ENCODE assay signal across 9 cellular contexts in genomic region chr14:49895480-49895879, GRCh38. TPM values are rescaled to one million over a fixed set of nuclear protein-coding genes. Genes with fewer than 3 reads are reported as not detected.
DNase-seq lines count a peak whose midpoint lies in the region; ATAC-seq and TF ChIP-seq lines count a peak whose summit lies in the region.
"Had no signal": no experiment of that assay in that cellular context is flagged by ENCODE, and none has a peak within 500 bp of the region (broad histone marks: within the 10 kb centered on the region; RNA-seq: fewer than 3 reads in every experiment).

No MANE protein-coding gene starts in this region.

- H3K27ac ChIP-seq in tibial artery (peak overlapping the region in 1 of 2 donors; percentile 95), adrenal gland (peak overlapping the region in 2 of 5 donors; percentile 2 to 99)

- peaks cover 34 to 59% of the 10 kb centered on the region in 2 donors for H3K36me3 Mint-ChIP-seq in activated T-cell treated with anti-CD3 and anti-CD28 coated beads, Interleukin-2, amount 50 U/mL, for 72 hours (ENCODE audit: insufficient read depth in 2 of 2)
- peaks cover 52% of the 10 kb centered on the region for H3K36me3 Mint-ChIP-seq in activated B cell treated with CpG ODN at 0.5 μM for 24 hours (ENCODE audit: low read depth)

- H3K9me3 ChIP-seq in tibial artery (no peaks in the 10 kb centered on the region), adrenal gland (replicated peaks in 1 of 3) (no peaks in the 10 kb centered on the region)

- no peak for DNase-seq in activated T-cell treated with anti-CD3 and anti-CD28 coated beads, Interleukin-2, amount 50 U/mL, for 72 hours
- no peak for DNase-seq in activated T-cell treated with anti-CD3 and anti-CD28 coated beads, Interleukin-2, amount 50 U/mL, for 1 hour
- DNase-seq in activated B cell treated with CpG ODN at 0.5 μM for 24 hours, result no peak
- peak; percentile 31 for DNase-seq in iris pigment epithelial cell (ENCODE audit: low read depth)
- no peak for DNase-seq in tibial artery
- no peak for DNase-seq in adrenal gland
- DNase-seq: activated CD8-positive, alpha-beta memory T cell treated with anti-CD3 and anti-CD28 coated beads for 24 hours had no signal

- peaks cover 50% of the 10 kb centered on the region for H3K4me1 Mint-ChIP-seq in activated T-cell treated with anti-CD3 and anti-CD28 coated beads, Interleukin-2, amount 50 U/mL, for 72 hours (ENCODE audit: low read depth)
- peaks cover 58% of the 10 kb centered on the region for H3K4me1 Mint-ChIP-seq in activated B cell treated with CpG ODN at 0.5 μM for 24 hours

- intact Hi-C loops in activated B cell treated with CpG ODN at 0.5 μM for 24 hours (cut with micrococcal nuclease) (loop anchor here (1.0 kb wide), 1 partner anchor 10 kb away; no protein-coding TSS in a partner anchor), tibial artery (cut with DNase I; ENCODE audit: low total_unique reads) (no loop called here), adrenal gland (cut with DNase I) (loop anchor here (10.0 kb wide), 1 partner anchor 109 kb away; no protein-coding TSS in a partner anchor)

- H3K27me3 Mint-ChIP-seq in activated T-cell treated with anti-CD3 and anti-CD28 coated beads, Interleukin-2, amount 50 U/mL, for 72 hours (ENCODE audit: low read depth), result no peaks in the 10 kb centered on the region
- no peaks in the 10 kb centered on the region for H3K27me3 Mint-ChIP-seq in activated B cell treated with CpG ODN at 0.5 μM for 24 hours

- CTCF ChIA-PET in activated B cell treated with CpG ODN at 0.5 μM for 24 hours (lab: Charles Lee), result interaction anchor here (1.0 to 1.8 kb wide), 5 partner anchors 33 to 209 kb away, joined by 3 to 7 read pairs (median 4); partner anchors contain the start of gene NEMF

- TF ChIP-seq CTCF in activated B cell treated with CpG ODN at 0.5 μM for 24 hours (IDR thresholded peaks at IDR 0.05) (no peak), tibial artery (IDR thresholded peaks at IDR 0.05) (no peak), adrenal gland (IDR thresholded peaks at IDR 0.05) (no peak)

- H3K4me3 Mint-ChIP-seq in activated T-cell treated with anti-CD3 and anti-CD28 coated beads, Interleukin-2, amount 50 U/mL, for 72 hours, result peak overlapping the region; percentile 93 to 97
- peak overlapping the region; percentile 96 for H3K4me3 Mint-ChIP-seq in activated B cell treated with CpG ODN at 0.5 μM for 24 hours

- no peaks in the 10 kb centered on the region for H3K9me3 Mint-ChIP-seq in activated T-cell treated with anti-CD3 and anti-CD28 coated beads, Interleukin-2, amount 50 U/mL, for 72 hours
- no peaks in the 10 kb centered on the region for H3K9me3 Mint-ChIP-seq in activated B cell treated with CpG ODN at 0.5 μM for 24 hours

- H3K27me3 ChIP-seq in tibial artery (no peaks in the 10 kb centered on the region), adrenal gland (no peaks in the 10 kb centered on the region)

- TF ChIP-seq POLR2A in adrenal gland (IDR thresholded peaks at IDR 0.05), result no peak

- ATAC-seq in activated T-cell treated with anti-CD3 and anti-CD28 coated beads, Interleukin-2, amount 50 U/mL, for 72 hours (replicated peaks in 1 of 2), result peak; percentile 14 to 18
- no peak for ATAC-seq in activated B cell treated with CpG ODN at 0.5 μM for 24 hours (ENCODE audit: low read depth)
- no peak for ATAC-seq in GM21515 (IDR thresholded peaks at IDR 0.05; ENCODE audit: unreplicated experiment)
- no peak for ATAC-seq in HG03378 (IDR thresholded peaks at IDR 0.05; ENCODE audit: unreplicated experiment)

- H3K27ac Mint-ChIP-seq in activated T-cell treated with anti-CD3 and anti-CD28 coated beads, Interleukin-2, amount 50 U/mL, for 72 hours, result peak overlapping the region; percentile 100
- peak overlapping the region; percentile 81 for H3K27ac Mint-ChIP-seq in activated B cell treated with CpG ODN at 0.5 μM for 24 hours

- peaks cover 0 to 64% (median 30%) of the 10 kb centered on the region in 4 donors for H3K4me1 ChIP-seq in tibial artery
- H3K4me1 ChIP-seq in adrenal gland (replicated peaks in 1 of 2), result peaks cover 33 to 51% of the 10 kb centered on the region in 2 donors

- peak overlapping the region; percentile 84 to 93 for H3K4me3 ChIP-seq in tibial artery
- peak overlapping the region in 2 of 4 donors; percentile 30 to 75 for H3K4me3 ChIP-seq in adrenal gland

- H3K36me3 ChIP-seq in tibial artery, result peaks cover 0 to 18% (median 4%) of the 10 kb centered on the region in 3 donors
- H3K36me3 ChIP-seq in adrenal gland (replicated peaks in 1 of 2), result peaks cover 0 to 4% of the 10 kb centered on the region in 2 donors

- POLR2A ChIA-PET in activated B cell treated with CpG ODN at 0.5 μM for 24 hours (lab: Charles Lee), result interaction anchor here (0.6 to 1.8 kb wide), 16 partner anchors 27 to 225 kb away, joined by 3 to 25 read pairs (median 8); no protein-coding TSS in a partner anchor

- 41 to 58% (median 50%) methylated on average over 4 of the region's 4 CpGs for WGBS in adrenal gland, 4 donors

RNA-seq across cellular contexts. Expression of gene ARF6, which starts 2.6 kb away (rescaled TPM):
- 100 to 1,000 TPM; 218 to 219 TPM for total RNA-seq in activated T-cell treated with anti-CD3 and anti-CD28 coated beads, Interleukin-2, amount 50 U/mL, for 72 hours
- total RNA-seq in activated B cell treated with CpG ODN at 0.5 μM for 24 hours, result 136 and 142 TPM in 2 replicates
- total RNA-seq in adrenal gland, result 10 to 100 TPM; 27.7 to 65.8 (median 50.9) TPM
- polyA plus RNA-seq in adrenal gland, result 10 to 100 TPM; 13.6 to 49.2 (median 17.9) TPM

RNA-seq across cellular contexts. Expression of gene NEMF, which starts 42.9 kb away (rescaled TPM):
- 10 to 100 TPM; 68.8 to 71.7 TPM for total RNA-seq in activated T-cell treated with anti-CD3 and anti-CD28 coated beads, Interleukin-2, amount 50 U/mL, for 72 hours
- 99.1 and 110 TPM in 2 replicates for total RNA-seq in activated B cell treated with CpG ODN at 0.5 μM for 24 hours
- total RNA-seq in adrenal gland, result 10 to 100 TPM; 14.8 to 69.0 (median 54.4) TPM
- 10 to 100 TPM; 28.1 to 88.3 (median 60.7) TPM for polyA plus RNA-seq in adrenal gland

Comparison
In these comparisons a context has a peak if more than half of its experiments do, and no peak if none do; other contexts are left out.
1. ATAC-seq: peak in activated T-cell treated with anti-CD3 and anti-CD28 coated beads, Interleukin-2, amount 50 U/mL, for 72 hours (2 of 2); none in activated B cell treated with CpG ODN at 0.5 μM for 24 hours (single experiment), GM21515 (single experiment) and HG03378 (single experiment).